In the genomic region with DNA sequence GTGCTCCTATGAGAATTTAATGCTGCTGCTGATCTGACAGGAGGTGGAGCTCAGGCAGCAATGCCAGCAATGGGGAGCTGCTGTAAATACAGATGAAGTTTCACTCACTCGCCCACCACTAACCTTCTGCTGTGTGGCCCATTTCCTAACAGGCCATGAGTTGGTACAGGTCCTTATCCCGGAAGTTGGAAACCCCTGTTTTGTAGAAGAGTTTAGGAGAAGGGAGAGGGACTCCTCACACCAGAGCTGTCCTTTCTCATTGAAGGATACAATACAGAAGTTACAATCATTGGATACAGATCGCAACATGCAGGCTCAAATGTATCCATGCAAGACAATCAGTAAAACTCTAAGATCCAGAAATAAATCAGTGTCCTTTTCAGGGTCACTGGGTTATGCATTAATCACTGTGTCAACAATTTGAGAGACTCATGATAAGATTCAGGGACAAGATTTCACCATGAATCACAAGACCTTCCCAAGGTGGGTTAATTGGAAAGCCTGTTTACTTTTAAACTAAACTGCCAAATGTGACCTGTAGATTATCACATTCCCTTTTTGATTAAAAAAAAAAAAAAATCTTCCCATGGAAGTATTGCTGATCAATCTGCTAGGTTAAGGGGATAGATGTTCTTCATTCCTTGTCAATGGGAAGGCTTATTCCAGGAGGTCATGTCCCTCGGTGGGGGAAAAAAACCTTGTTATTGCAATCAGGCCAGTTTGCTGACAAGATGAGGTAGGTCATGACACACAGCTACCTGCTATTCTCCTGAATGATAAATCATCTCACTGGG, we compare ENCODE assay signal across 2 cellular contexts.
TF ChIP-seq lines count a peak whose summit lies in the region.

No MANE protein-coding gene starts in this region.

TF ChIP-seq in endothelial cell of umbilical vein, 7 proteins besides CTCF, POLR2A, EP300 and RAD21 (continued from another document):
- TF ChIP-seq MAX (IDR thresholded peaks at IDR 0.05; ENCODE audit: insufficient read depth, insufficient read length): no peak

TF ChIP-seq in HepG2, 621 proteins besides CTCF, POLR2A, EP300 and RAD21 (continued from another document and continues in another):
- TF ChIP-seq SP140L (CRISPR knock-in tag; IDR thresholded peaks at IDR 0.05; ENCODE audit: borderline replicate concordance) (0 out of 2 replicates have a peak, but pooled peaks have one; percentile 58), NRL (CRISPR knock-in tag; IDR thresholded peaks at IDR 0.05; ENCODE audit: borderline replicate concordance) (no peak), ADNP (CRISPR knock-in tag; IDR thresholded peaks at IDR 0.05) (no peak), ARID2 (CRISPR knock-in tag; IDR thresholded peaks at IDR 0.05; ENCODE audit: borderline replicate concordance) (no peak), ZNF383 (CRISPR knock-in tag; IDR thresholded peaks at IDR 0.05; ENCODE audit: borderline replicate concordance) (no peak), KAT2B (IDR thresholded peaks at IDR 0.05; ENCODE audit: borderline replicate concordance, low read depth, low read length) (no peak), UBTF (CRISPR knock-in tag; IDR thresholded peaks at IDR 0.05) (no peak), ZNF205 (CRISPR knock-in tag; IDR thresholded peaks at IDR 0.05) (no peak), TP53 (CRISPR knock-in tag; conservative IDR thresholded peaks at IDR 0.05) (0 out of 2 replicates have a peak, but pooled peaks have one; percentile 50), HDAC2 (CRISPR knock-in tag; IDR thresholded peaks at IDR 0.05) (peak; percentile 42), NR2C2 (CRISPR knock-in tag; IDR thresholded peaks at IDR 0.05; ENCODE audit: borderline replicate concordance) (peak; percentile 26; the same call in 1 of the 2 replicates), CEBPG (CRISPR knock-in tag; IDR thresholded peaks at IDR 0.05) (peak; percentile 28), GTF2F1 (IDR thresholded peaks at IDR 0.05; ENCODE audit: low read length) (no peak), GZF1 (CRISPR knock-in tag; IDR thresholded peaks at IDR 0.05) (no peak), FOXA3 (CRISPR knock-in tag; IDR thresholded peaks at IDR 0.05) (peak; percentile 88), ZNF382 (CRISPR knock-in tag; IDR thresholded peaks at IDR 0.05; ENCODE audit: borderline replicate concordance) (no peak), ZMYM4 (CRISPR knock-in tag; IDR thresholded peaks at IDR 0.05) (peak; percentile 33), REXO4 (CRISPR knock-in tag; IDR thresholded peaks at IDR 0.05; ENCODE audit: borderline replicate concordance) (no peak), SATB2 (CRISPR knock-in tag; IDR thresholded peaks at IDR 0.05) (no peak), STAT6 (CRISPR knock-in tag; IDR thresholded peaks at IDR 0.05; ENCODE audit: borderline replicate concordance) (no peak), ZKSCAN8 (CRISPR knock-in tag; IDR thresholded peaks at IDR 0.05; ENCODE audit: borderline replicate concordance) (no peak; the same call in 1 of the 2 replicates), SUZ12 (IDR thresholded peaks at IDR 0.05; ENCODE audit: low read depth, low read length) (no peak), ZKSCAN5 (CRISPR knock-in tag; IDR thresholded peaks at IDR 0.05) (no peak), ZBTB43 (CRISPR knock-in tag; conservative IDR thresholded peaks at IDR 0.05) (no peak), EEA1 (CRISPR knock-in tag; IDR thresholded peaks at IDR 0.05; ENCODE audit: borderline replicate concordance) (no peak), KDM1A (CRISPR knock-in tag; IDR thresholded peaks at IDR 0.05) (no peak), HNF1A (IDR thresholded peaks at IDR 0.05; ENCODE audit: low read depth) (peak; percentile 91), HNF1A (CRISPR knock-in tag; IDR thresholded peaks at IDR 0.05; ENCODE audit: borderline replicate concordance) (peak; percentile 95), FOXM1 (CRISPR knock-in tag; IDR thresholded peaks at IDR 0.05) (no peak), ZFP90 (CRISPR knock-in tag; IDR thresholded peaks at IDR 0.05; ENCODE audit: borderline replicate concordance) (peak; percentile 64; the same call in 1 of the 2 replicates), SKI (IDR thresholded peaks at IDR 0.05; ENCODE audit: partially characterized antibody) (no peak), ZNF446 (CRISPR knock-in tag; IDR thresholded peaks at IDR 0.05) (no peak), NONO (IDR thresholded peaks at IDR 0.05) (no peak), NONO (CRISPR knock-in tag; conservative IDR thresholded peaks at IDR 0.05) (0 out of 2 replicates have a peak, but pooled peaks have one; percentile 34), ZSCAN25 (CRISPR knock-in tag; IDR thresholded peaks at IDR 0.05) (no peak), SPEN (CRISPR knock-in tag; IDR thresholded peaks at IDR 0.05; ENCODE audit: low read depth) (no peak)
- TF ChIP-seq, protein P1, sequence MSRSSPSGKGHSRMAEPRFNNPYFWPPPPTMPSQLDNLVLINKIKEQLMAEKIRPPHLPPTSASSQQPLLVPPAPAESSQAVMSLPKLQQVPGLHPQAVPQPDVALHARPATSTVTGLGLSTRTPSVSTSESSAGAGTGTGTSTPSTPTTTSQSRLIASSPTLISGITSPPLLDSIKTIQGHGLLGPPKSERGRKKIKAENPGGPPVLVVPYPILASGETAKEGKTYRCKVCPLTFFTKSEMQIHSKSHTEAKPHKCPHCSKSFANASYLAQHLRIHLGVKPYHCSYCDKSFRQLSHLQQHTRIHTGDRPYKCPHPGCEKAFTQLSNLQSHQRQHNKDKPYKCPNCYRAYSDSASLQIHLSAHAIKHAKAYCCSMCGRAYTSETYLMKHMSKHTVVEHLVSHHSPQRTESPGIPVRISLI (CRISPR knock-in tag; IDR thresholded peaks at IDR 0.05; ENCODE audit: borderline replicate concordance): no peak; the same call in 1 of the 2 replicates
- TF ChIP-seq, protein P2, sequence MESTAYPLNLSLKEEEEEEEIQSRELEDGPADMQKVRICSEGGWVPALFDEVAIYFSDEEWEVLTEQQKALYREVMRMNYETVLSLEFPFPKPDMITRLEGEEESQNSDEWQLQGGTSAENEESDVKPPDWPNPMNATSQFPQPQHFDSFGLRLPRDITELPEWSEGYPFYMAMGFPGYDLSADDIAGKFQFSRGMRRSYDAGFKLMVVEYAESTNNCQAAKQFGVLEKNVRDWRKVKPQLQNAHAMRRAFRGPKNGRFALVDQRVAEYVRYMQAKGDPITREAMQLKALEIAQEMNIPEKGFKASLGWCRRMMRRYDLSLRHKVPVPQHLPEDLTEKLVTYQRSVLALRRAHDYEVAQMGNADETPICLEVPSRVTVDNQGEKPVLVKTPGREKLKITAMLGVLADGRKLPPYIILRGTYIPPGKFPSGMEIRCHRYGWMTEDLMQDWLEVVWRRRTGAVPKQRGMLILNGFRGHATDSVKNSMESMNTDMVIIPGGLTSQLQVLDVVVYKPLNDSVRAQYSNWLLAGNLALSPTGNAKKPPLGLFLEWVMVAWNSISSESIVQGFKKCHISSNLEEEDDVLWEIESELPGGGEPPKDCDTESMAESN (CRISPR knock-in tag; conservative IDR thresholded peaks at IDR 0.05): no peak
- TF ChIP-seq, protein P3, sequence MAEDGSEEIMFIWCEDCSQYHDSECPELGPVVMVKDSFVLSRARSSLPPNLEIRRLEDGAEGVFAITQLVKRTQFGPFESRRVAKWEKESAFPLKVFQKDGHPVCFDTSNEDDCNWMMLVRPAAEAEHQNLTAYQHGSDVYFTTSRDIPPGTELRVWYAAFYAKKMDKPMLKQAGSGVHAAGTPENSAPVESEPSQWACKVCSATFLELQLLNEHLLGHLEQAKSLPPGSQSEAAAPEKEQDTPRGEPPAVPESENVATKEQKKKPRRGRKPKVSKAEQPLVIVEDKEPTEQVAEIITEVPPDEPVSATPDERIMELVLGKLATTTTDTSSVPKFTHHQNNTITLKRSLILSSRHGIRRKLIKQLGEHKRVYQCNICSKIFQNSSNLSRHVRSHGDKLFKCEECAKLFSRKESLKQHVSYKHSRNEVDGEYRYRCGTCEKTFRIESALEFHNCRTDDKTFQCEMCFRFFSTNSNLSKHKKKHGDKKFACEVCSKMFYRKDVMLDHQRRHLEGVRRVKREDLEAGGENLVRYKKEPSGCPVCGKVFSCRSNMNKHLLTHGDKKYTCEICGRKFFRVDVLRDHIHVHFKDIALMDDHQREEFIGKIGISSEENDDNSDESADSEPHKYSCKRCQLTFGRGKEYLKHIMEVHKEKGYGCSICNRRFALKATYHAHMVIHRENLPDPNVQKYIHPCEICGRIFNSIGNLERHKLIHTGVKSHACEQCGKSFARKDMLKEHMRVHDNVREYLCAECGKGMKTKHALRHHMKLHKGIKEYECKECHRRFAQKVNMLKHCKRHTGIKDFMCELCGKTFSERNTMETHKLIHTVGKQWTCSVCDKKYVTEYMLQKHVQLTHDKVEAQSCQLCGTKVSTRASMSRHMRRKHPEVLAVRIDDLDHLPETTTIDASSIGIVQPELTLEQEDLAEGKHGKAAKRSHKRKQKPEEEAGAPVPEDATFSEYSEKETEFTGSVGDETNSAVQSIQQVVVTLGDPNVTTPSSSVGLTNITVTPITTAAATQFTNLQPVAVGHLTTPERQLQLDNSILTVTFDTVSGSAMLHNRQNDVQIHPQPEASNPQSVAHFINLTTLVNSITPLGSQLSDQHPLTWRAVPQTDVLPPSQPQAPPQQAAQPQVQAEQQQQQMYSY (CRISPR knock-in tag; IDR thresholded peaks at IDR 0.05): 0 out of 2 replicates have a peak, but pooled peaks have one; percentile 24
- TF ChIP-seq, protein P4, sequence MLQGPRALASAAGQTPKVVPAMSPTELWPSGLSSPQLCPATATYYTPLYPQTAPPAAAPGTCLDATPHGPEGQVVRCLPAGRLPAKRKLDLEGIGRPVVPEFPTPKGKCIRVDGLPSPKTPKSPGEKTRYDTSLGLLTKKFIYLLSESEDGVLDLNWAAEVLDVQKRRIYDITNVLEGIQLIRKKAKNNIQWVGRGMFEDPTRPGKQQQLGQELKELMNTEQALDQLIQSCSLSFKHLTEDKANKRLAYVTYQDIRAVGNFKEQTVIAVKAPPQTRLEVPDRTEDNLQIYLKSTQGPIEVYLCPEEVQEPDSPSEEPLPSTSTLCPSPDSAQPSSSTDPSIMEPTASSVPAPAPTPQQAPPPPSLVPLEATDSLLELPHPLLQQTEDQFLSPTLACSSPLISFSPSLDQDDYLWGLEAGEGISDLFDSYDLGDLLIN (CRISPR knock-in tag; IDR thresholded peaks at IDR 0.05; ENCODE audit: borderline replicate concordance): no peak
